ENCODE assay signal across 32 cellular contexts in genomic region chr9:136607334-136607919, GRCh38. TPM values are rescaled to one million over a fixed set of nuclear protein-coding genes. Genes with fewer than 3 reads are reported as not detected.
DNase-seq lines count a peak whose midpoint lies in the region; ATAC-seq and TF ChIP-seq lines count a peak whose summit lies in the region.
"Had no signal": no experiment of that assay in that cellular context is flagged by ENCODE, and none has a peak within 500 bp of the region (broad histone marks: within the 10 kb centered on the region; RNA-seq: fewer than 3 reads in every experiment).

No MANE protein-coding gene starts in this region.

- ATAC-seq in WTC11: no peak
- ATAC-seq in HG03045 (IDR thresholded peaks at IDR 0.05; ENCODE audit: unreplicated experiment): no peak
- ATAC-seq: activated CD8-positive, alpha-beta T cell treated with anti-CD3 and anti-CD28 coated beads, Interleukin-2, amount 10 ng/mL, durations not matched to agents 7 days and 5 days; activated naive CD4-positive, alpha-beta T cell treated with anti-CD3 and anti-CD28 coated beads, Interleukin-2, amount 50 U/mL, for 72 hours; gastrocnemius medialis had no signal

- H3K27ac Mint-ChIP-seq in WTC11: no peak overlapping the region
- H3K27ac Mint-ChIP-seq: activated CD8-positive, alpha-beta T cell treated with anti-CD3 and anti-CD28 coated beads, Interleukin-2, amount 10 ng/mL, durations not matched to agents 7 days and 5 days; activated naive CD4-positive, alpha-beta T cell treated with anti-CD3 and anti-CD28 coated beads, Interleukin-2, amount 50 U/mL, for 72 hours; nephron progenitor cell had no signal

- H3K9me3 ChIP-seq in HEK293 (ENCODE audit: control insufficient read depth, insufficient read depth, low read depth, low read length) (no peaks in the 10 kb centered on the region), Peyer's patch (no peaks in the 10 kb centered on the region)
- H3K9me3 ChIP-seq: breast epithelium, gastrocnemius medialis, right atrium auricular region, tibial artery had no signal

- CTCF ChIA-PET in HEK293 (lab: Yijun Ruan, JAX): no interaction called here
- CTCF ChIA-PET in WTC11 (lab: Charles Lee): interaction anchor here (0.5 to 1.3 kb wide), 4 partner anchors 18 to 27 kb away, joined by 3 to 4 read pairs (median 3); no protein-coding TSS in a partner anchor

- TF ChIP-seq CTCF in HEK293 (tag by site-specific recombination; IDR thresholded peaks at IDR 0.05) (no peak), WTC11 (IDR thresholded peaks at IDR 0.05) (no peak), Peyer's patch (IDR thresholded peaks at IDR 0.05) (no peak)

- H3K27me3 Mint-ChIP-seq in WTC11 (ENCODE audit: low read depth): no peaks in the 10 kb centered on the region; the same call in 1 of the 2 replicates

- H3K27me3 ChIP-seq in Peyer's patch: no peaks in the 10 kb centered on the region
- H3K27me3 ChIP-seq: right atrium auricular region had no signal

- H3K4me1 Mint-ChIP-seq in WTC11: peaks cover 22% of the 10 kb centered on the region

- H3K4me3 ChIP-seq in HEK293 (ENCODE audit: low read depth, low read length): no peak overlapping the region
- H3K4me3 ChIP-seq in Peyer's patch: no peak overlapping the region
- H3K4me3 ChIP-seq: breast epithelium, gastrocnemius medialis, lung, right atrium auricular region, tibial artery had no signal

- no peaks in the 10 kb centered on the region for H3K4me1 ChIP-seq in HEK293 (ENCODE audit: control insufficient read depth, insufficient read depth, low read length)
- peaks cover 0 to 52% (median 3%) of the 10 kb centered on the region in 4 donors for H3K4me1 ChIP-seq in Peyer's patch
- H3K4me1 ChIP-seq: breast epithelium, gastrocnemius medialis had no signal

- TF ChIP-seq POLR2A in Peyer's patch (IDR thresholded peaks at IDR 0.05): peak in 1 of 2 donors; percentile 14

- H3K36me3 ChIP-seq in HEK293 (ENCODE audit: control insufficient read depth in 2 of 2, insufficient read depth in 1 of 2, low read length in 2 of 2) (no peaks in the 10 kb centered on the region), Peyer's patch (no peaks in the 10 kb centered on the region)
- H3K36me3 ChIP-seq: breast epithelium, gastrocnemius medialis, right atrium auricular region, tibial artery had no signal

- no peak overlapping the region for H3K4me3 Mint-ChIP-seq in WTC11
- H3K4me3 Mint-ChIP-seq: activated CD8-positive, alpha-beta T cell treated with anti-CD3 and anti-CD28 coated beads, Interleukin-2, amount 10 ng/mL, durations not matched to agents 7 days and 5 days; nephron progenitor cell had no signal

- no peaks in the 10 kb centered on the region for H3K9me3 Mint-ChIP-seq in WTC11
- H3K9me3 Mint-ChIP-seq: activated naive CD4-positive, alpha-beta T cell treated with anti-CD3 and anti-CD28 coated beads, Interleukin-2, amount 50 U/mL, for 72 hours; nephron progenitor cell had no signal

- H3K27ac ChIP-seq in HEK293 (ENCODE audit: extremely low read depth, low read depth, low read length) (no peak overlapping the region), Peyer's patch (no peak overlapping the region)
- H3K27ac ChIP-seq: breast epithelium, gastrocnemius medialis, right atrium auricular region had no signal

- DNase-seq in WTC11 (ENCODE audit: low spot score): no peak
- DNase-seq in myocyte (ENCODE audit: low read depth): peak; percentile 62
- DNase-seq in Peyer's patch: no peak
- no peak for DNase-seq in anterior cingulate cortex (lab: John Stamatoyannopoulos, UW)
- DNase-seq in nucleus accumbens (lab: John Stamatoyannopoulos, UW): no peak
- DNase-seq: activated CD8-positive, alpha-beta T cell treated with anti-CD3 and anti-CD28 coated beads, Interleukin-2, amount 10 ng/mL, durations not matched to agents 7 days and 5 days; activated effector memory CD4-positive, alpha-beta T cell treated with Interleukin-2 at 50 U/mL for 16 hours; amygdala; C1 segment of cervical spinal cord; COR-L47; DMS79; effector CD4-positive, alpha-beta T cell; gastrocnemius medialis; GDM1; GOT3; Karpas-422; kidney glomerular epithelial cell; NCI-H1417; NCI-H2029; NCI-H524 treated with DMSO at 0.1 percent for 48 hours; nephron progenitor cell; NK-92 treated with Interleukin-12 subunit alpha and Interleukin-12 subunit beta, amount 100 ng/mL, for 24 hours; Right ventricle myocardium superior; stimulated activated CD4-positive, alpha-beta T cell treated with anti-CD3 and anti-CD28 coated beads, Interleukin-12 subunit alpha, Interleukin-12 subunit beta, amount 100 ng/mL, for 4 hours; stimulated activated CD4-positive, alpha-beta T cell treated with anti-CD3 and anti-CD28 coated beads, Interleukin-2, amount 100 ng/mL, for 48 hours; tibial artery had no signal

- POLR2A ChIA-PET in HEK293 (lab: Yijun Ruan, JAX) (interaction anchor here (0.8 kb wide), 1 partner anchor 193 kb away, joined by 7 read pairs; no protein-coding TSS in a partner anchor), WTC11 (lab: Charles Lee) (interaction anchor here (1.0 kb wide), 1 partner anchor 19 kb away, joined by 9 read pairs; no protein-coding TSS in a partner anchor)

- H3K36me3 Mint-ChIP-seq in WTC11: no peaks in the 10 kb centered on the region
- H3K36me3 Mint-ChIP-seq: activated naive CD4-positive, alpha-beta T cell treated with anti-CD3 and anti-CD28 coated beads, Interleukin-2, amount 50 U/mL, for 72 hours had no signal

TF ChIP-seq in HEK293, 187 proteins besides CTCF, POLR2A, EP300 and RAD21 (continues in another document):
- TF ChIP-seq OSR2 (tag by site-specific recombination; IDR thresholded peaks at IDR 0.05) (no peak), GLIS1 (tag by site-specific recombination; IDR thresholded peaks at IDR 0.05) (peak; percentile 12; the same call in 1 of the 2 replicates), ZNF292 (tag by site-specific recombination; IDR thresholded peaks at IDR 0.05; ENCODE audit: borderline replicate concordance, low read depth) (no peak), KLF17 (tag by site-specific recombination; IDR thresholded peaks at IDR 0.05) (peak; percentile 64; the same call in 1 of the 2 replicates), BCL6B (tag by site-specific recombination; IDR thresholded peaks at IDR 0.05) (no peak), GLI4 (tag by site-specific recombination; IDR thresholded peaks at IDR 0.05) (no peak)

TF ChIP-seq in WTC11, 78 proteins besides CTCF, POLR2A, EP300 and RAD21 (continues in another document):
- TF ChIP-seq NFE2L1 (CRISPR knock-in tag; IDR thresholded peaks at IDR 0.05) (no peak), ZNF396 (CRISPR knock-in tag; IDR thresholded peaks at IDR 0.05; ENCODE audit: borderline replicate concordance) (no peak), RELA (CRISPR knock-in tag; IDR thresholded peaks at IDR 0.05; ENCODE audit: borderline replicate concordance) (peak; percentile 51; the same call in 1 of the 2 replicates), ZNF317 (CRISPR knock-in tag; IDR thresholded peaks at IDR 0.05; ENCODE audit: borderline replicate concordance, low read depth) (no peak), ZNF532 (CRISPR knock-in tag; IDR thresholded peaks at IDR 0.05; ENCODE audit: borderline replicate concordance) (no peak), PRRX2 (CRISPR knock-in tag; IDR thresholded peaks at IDR 0.05) (no peak), FOXP1 (CRISPR knock-in tag; IDR thresholded peaks at IDR 0.05; ENCODE audit: borderline replicate concordance) (peak; percentile 56; the same call in 1 of the 2 replicates), E2F5 (CRISPR knock-in tag; IDR thresholded peaks at IDR 0.05) (no peak)

RNA-seq across cellular contexts. Expression of gene EGFL7, which starts 55.3 kb away (rescaled TPM):
- total RNA-seq in WTC11 (2021): 54.6 to 64.9 TPM (median 62.8 TPM) in 3 replicates
- 6.0 and 7.0 TPM in 2 replicates for total RNA-seq in myocyte
- 4.5 TPM for polyA plus RNA-seq in myocyte (2012)
- 10 to 100 TPM; 21.5 to 77.6 (median 46.0) TPM for total RNA-seq in Peyer's patch
